In genomic region chr12:56007892-56008471, GRCh38 we compare ENCODE assay signal across 8 cellular contexts. TPM values are rescaled to one million over a fixed set of nuclear protein-coding genes. Genes with fewer than 3 reads are reported as not detected.
A peak's percentile ranks its signal among the peaks of the same experiment; 100 is the strongest.
DNase-seq lines count a peak whose midpoint lies in the region; ATAC-seq and TF ChIP-seq lines count a peak whose summit lies in the region.

No MANE protein-coding gene starts in this region.

- no peaks in the 10 kb centered on the region for H3K27me3 ChIP-seq in HL-60 (ENCODE audit: insufficient read depth, poor library complexity, severe bottlenecking)
- H3K27me3 ChIP-seq in adipocyte (replicated peaks; ENCODE audit: control insufficient read depth, insufficient read depth, low read length): no peaks in the 10 kb centered on the region
- no peaks in the 10 kb centered on the region for H3K27me3 ChIP-seq in hepatocyte
- no peaks in the 10 kb centered on the region for H3K27me3 ChIP-seq in gastrocnemius medialis

- H3K4me1 ChIP-seq in adipocyte (ENCODE audit: control insufficient read depth, insufficient read depth, low read length): peaks cover 36% of the 10 kb centered on the region
- peaks cover 22% of the 10 kb centered on the region for H3K4me1 ChIP-seq in hepatocyte (ENCODE audit: insufficient read depth)
- peaks cover 7 to 10% of the 10 kb centered on the region in 2 donors for H3K4me1 ChIP-seq in gastrocnemius medialis

- peak overlapping the region; percentile 85 for H2AFZ ChIP-seq in hepatocyte

- in situ Hi-C loops in gastrocnemius medialis (cut with MboI; ENCODE audit: low sequenced_read_pairs in 4 of 4) (no loop called here), GM13976 (cut with MboI; ENCODE audit: low sequenced_read_pairs, unreplicated experiment) (no loop called here)

- H3K9me3 ChIP-seq in adipocyte (ENCODE audit: control insufficient read depth, low read length) (no peaks in the 10 kb centered on the region), hepatocyte (ENCODE audit: low read depth) (no peaks in the 10 kb centered on the region), gastrocnemius medialis (no peaks in the 10 kb centered on the region)

- H3K79me2 ChIP-seq in hepatocyte: no peaks in the 10 kb centered on the region

- H3K4me1 Mint-ChIP-seq in activated naive CD4-positive, alpha-beta T cell treated with anti-CD3 and anti-CD28 coated beads, Interleukin-2, amount 10 ng/mL, durations not matched to agents 7 days and 5 days: peaks cover 36% of the 10 kb centered on the region

- TF ChIP-seq CTCF in HL-60 (IDR thresholded peaks at IDR 0.05; ENCODE audit: insufficient read depth, low read length): no peak
- TF ChIP-seq CTCF in hepatocyte (IDR thresholded peaks at IDR 0.05; ENCODE audit: poor library complexity): no peak
- no peak for TF ChIP-seq CTCF in gastrocnemius medialis (IDR thresholded peaks at IDR 0.05 in 4 of 5, conservative IDR thresholded peaks at IDR 0.05 in 1 of 5)
- no peak for TF ChIP-seq CTCF in GM13976 (IDR thresholded peaks at IDR 0.05; ENCODE audit: borderline replicate concordance, control extremely low read depth, extremely low read depth, insufficient read depth, missing control alignments)

- no peaks in the 10 kb centered on the region for H3K9me3 Mint-ChIP-seq in activated naive CD4-positive, alpha-beta T cell treated with anti-CD3 and anti-CD28 coated beads, Interleukin-2, amount 10 ng/mL, durations not matched to agents 7 days and 5 days

- H3K27ac Mint-ChIP-seq in activated naive CD4-positive, alpha-beta T cell treated with anti-CD3 and anti-CD28 coated beads, Interleukin-2, amount 10 ng/mL, durations not matched to agents 7 days and 5 days: peak overlapping the region; percentile 40

- H3K27ac ChIP-seq in HL-60 (replicated peaks): peak overlapping the region; percentile 48
- peak overlapping the region; percentile 97 for H3K27ac ChIP-seq in hepatocyte
- peak overlapping the region; percentile 86 to 98 (median 96) for H3K27ac ChIP-seq in gastrocnemius medialis

- peak overlapping the region; percentile 77 for H3K4me3 Mint-ChIP-seq in activated naive CD4-positive, alpha-beta T cell treated with anti-CD3 and anti-CD28 coated beads, Interleukin-2, amount 10 ng/mL, durations not matched to agents 7 days and 5 days

- H4K20me1 ChIP-seq in hepatocyte (ENCODE audit: insufficient read depth, poor library complexity, severe bottlenecking): no peaks in the 10 kb centered on the region

- DNase-seq in activated naive CD4-positive, alpha-beta T cell treated with anti-CD3 and anti-CD28 coated beads, Interleukin-2, amount 10 ng/mL, durations not matched to agents 7 days and 5 days: no peak
- DNase-seq in activated naive CD4-positive, alpha-beta T cell treated with Interleukin-2 at 50 U/mL for 16 hours: no peak
- DNase-seq in HL-60 (ENCODE audit: low read depth in 1 of 2, low spot score in 1 of 2): no peak
- DNase-seq in adipocyte (ENCODE audit: low read depth): peak; percentile 36
- no peak for DNase-seq in hepatocyte (ENCODE audit: low spot score)
- DNase-seq in gastrocnemius medialis: no peak
- no peak for DNase-seq in activated gamma-delta T cell treated with Interleukin-2 at 50 U/mL for 16 hours
- no peak for DNase-seq in GM13976 (ENCODE audit: low spot score)

- intact Hi-C loops in gastrocnemius medialis (cut with DNase I; ENCODE audit: low total_unique reads): loop anchor here (1.0 kb wide), 1 partner anchor 11 kb away; the partner anchor contains the start of gene SUOX

- peak overlapping the region; percentile 89 for H3K9ac ChIP-seq in adipocyte (ENCODE audit: low read length)

- no peak for TF ChIP-seq POLR2A in gastrocnemius medialis (IDR thresholded peaks at IDR 0.05)

- H3K4me2 ChIP-seq in hepatocyte: peak overlapping the region; percentile 88

- 3% methylated on average over 16 of the region's 16 CpGs for WGBS in hepatocyte (ENCODE audit: low lambda C conversion rate, missing lambda C conversion rate)

- peak; percentile 28 to 33 for ATAC-seq in gastrocnemius medialis

- H3K27me3 Mint-ChIP-seq in activated naive CD4-positive, alpha-beta T cell treated with anti-CD3 and anti-CD28 coated beads, Interleukin-2, amount 10 ng/mL, durations not matched to agents 7 days and 5 days: peaks cover 15% of the 10 kb centered on the region

- H3K4me3 ChIP-seq in HL-60 (replicated peaks; ENCODE audit: insufficient read depth, low read length) (peak overlapping the region; percentile 81), adipocyte (ENCODE audit: low read length) (peak overlapping the region; percentile 82), hepatocyte (peak overlapping the region; percentile 63), gastrocnemius medialis (peak overlapping the region; percentile 89 to 99 (median 95))

- peaks cover 8% of the 10 kb centered on the region for H3K36me3 Mint-ChIP-seq in activated naive CD4-positive, alpha-beta T cell treated with anti-CD3 and anti-CD28 coated beads, Interleukin-2, amount 10 ng/mL, durations not matched to agents 7 days and 5 days

- H3K36me3 ChIP-seq in adipocyte (ENCODE audit: control insufficient read depth, insufficient read depth, low read length, severe bottlenecking) (peaks cover 18% of the 10 kb centered on the region), hepatocyte (replicated peaks; ENCODE audit: insufficient read depth, low read depth) (no peaks in the 10 kb centered on the region), gastrocnemius medialis (no peaks in the 10 kb centered on the region)

- no peaks in the 10 kb centered on the region for H3K9me2 ChIP-seq in hepatocyte (replicated peaks; ENCODE audit: insufficient read depth)

- CTCF ChIA-PET in activated naive CD4-positive, alpha-beta T cell treated with anti-CD3 and anti-CD28 coated beads, Interleukin-2, amount 10 ng/mL, durations not matched to agents 7 days and 5 days (lab: Charles Lee): interaction anchor here (2.0 to 2.5 kb wide), 2 partner anchors 12 to 21 kb away, joined by 10 to 12 read pairs; partner anchors contain the start of gene SUOX

RNA-seq across cellular contexts. Expression of gene SUOX, which starts 10.9 kb away (rescaled TPM):
- total RNA-seq in hepatocyte: 26.9 and 30.2 TPM in 2 replicates
- 19.7 and 25.6 TPM in 2 replicates for polyA plus RNA-seq in hepatocyte
- total RNA-seq in gastrocnemius medialis: 10 to 100 TPM; 10.1 to 28.1 (median 18.9) TPM

RNA-seq across cellular contexts. Expression of gene IKZF4, which starts 12.9 kb away (rescaled TPM):
- total RNA-seq in hepatocyte (1.6 and 6.7 TPM in 2 replicates), gastrocnemius medialis (1 to 10 TPM; 4.0 to 6.3 (median 5.6) TPM)
- 3.5 and 5.3 TPM in 2 replicates for polyA plus RNA-seq in hepatocyte

RNA-seq across cellular contexts. Expression of gene RPS26, which starts 33.7 kb away (rescaled TPM):
- total RNA-seq in hepatocyte (665 and 673 TPM in 2 replicates), gastrocnemius medialis (1,000 to 10,000 TPM in 2 of 4 donors, 100 to 1,000 TPM in 2; 618 to 1,648 (median 1,209) TPM)
- polyA plus RNA-seq in hepatocyte: 245 and 252 TPM in 2 replicates

RNA-seq across cellular contexts. Expression of gene RAB5B, which starts 34.1 kb away (rescaled TPM):
- total RNA-seq in hepatocyte (79.1 and 93.4 TPM in 2 replicates), gastrocnemius medialis (10 to 100 TPM; 75.5 to 84.9 (median 81.8) TPM)
- 101 and 103 TPM in 2 replicates for polyA plus RNA-seq in hepatocyte

RNA-seq across cellular contexts. Expression of gene CDK2, which starts 41.4 kb away (rescaled TPM):
- 26.6 and 31.1 TPM in 2 replicates for total RNA-seq in hepatocyte
- polyA plus RNA-seq in hepatocyte: 23.9 and 25.8 TPM in 2 replicates
- 10 to 100 TPM in 1 of 4 donors, 1 to 10 TPM in 3; 6.4 to 11.7 (median 8.1) TPM for total RNA-seq in gastrocnemius medialis
